ENCODE assay signal across 9 cellular contexts in genomic region chr1:110406407-110406806, GRCh38. TPM values are rescaled to one million over a fixed set of nuclear protein-coding genes. Genes with fewer than 3 reads are reported as not detected.
DNase-seq lines count a peak whose midpoint lies in the region; ATAC-seq and TF ChIP-seq lines count a peak whose summit lies in the region.
"Not testable (repeated sequence)": the region's sequence is repeated elsewhere in the genome, so short reads cannot be mapped to it uniquely, and the experiment has no call there.
"Had no signal": no experiment of that assay in that cellular context is flagged by ENCODE, and none has a peak within 500 bp of the region (broad histone marks: within the 10 kb centered on the region; RNA-seq: fewer than 3 reads in every experiment).

No MANE protein-coding gene starts in this region.

- H3K27ac ChIP-seq in DND-41 (ENCODE audit: low read length) (peak overlapping the region; percentile 90), breast epithelium (peak overlapping the region; percentile 97 to 98), uterus (peak overlapping the region; percentile 94)

- POLR2A ChIA-PET in activated CD4-positive, alpha-beta memory T cell treated with anti-CD3 and anti-CD28 coated beads, Interleukin-2, amount 10 ng/mL, durations not matched to agents 7 days and 5 days (lab: Charles Lee): interaction anchor here (0.8 to 7.9 kb wide), 8 partner anchors 7 to 213 kb away, joined by 3 to 94 read pairs (median 3); partner anchors contain the start of gene RBM15

- peak overlapping the region; percentile 95 for H3K4me3 Mint-ChIP-seq in activated CD4-positive, alpha-beta memory T cell treated with anti-CD3 and anti-CD28 coated beads, Interleukin-2, amount 10 ng/mL, durations not matched to agents 7 days and 5 days
- H3K4me3 Mint-ChIP-seq in mesothelial cell of epicardium: peak overlapping the region; percentile 98

- TF ChIP-seq POLR2A in NB4 (IDR thresholded peaks at IDR 0.05; ENCODE audit: extremely low read depth, insufficient read length); breast epithelium (IDR thresholded peaks at IDR 0.05); uterus (IDR thresholded peaks at IDR 0.05): not testable (repeated sequence)

- peaks cover 46% of the 10 kb centered on the region for H3K36me3 ChIP-seq in DND-41 (ENCODE audit: insufficient read depth, low read length)
- H3K36me3 ChIP-seq in breast epithelium, uterus: not testable (repeated sequence)

- peaks cover 25% of the 10 kb centered on the region for H3K79me2 ChIP-seq in DND-41 (ENCODE audit: insufficient read depth, low read length)

- CTCF ChIA-PET in activated CD4-positive, alpha-beta memory T cell treated with anti-CD3 and anti-CD28 coated beads, Interleukin-2, amount 10 ng/mL, durations not matched to agents 7 days and 5 days (lab: Charles Lee): interaction anchor here (0.8 to 5.1 kb wide), 3 partner anchors 54 to 199 kb away, joined by 3 to 23 read pairs (median 11); partner anchors contain the start of gene RBM15

- H3K27me3 ChIP-seq in DND-41 (ENCODE audit: insufficient read depth, low read length, poor library complexity); breast epithelium; uterus: not testable (repeated sequence)

- peaks cover 26% of the 10 kb centered on the region for H3K36me3 Mint-ChIP-seq in activated CD4-positive, alpha-beta memory T cell treated with anti-CD3 and anti-CD28 coated beads, Interleukin-2, amount 10 ng/mL, durations not matched to agents 7 days and 5 days (ENCODE audit: low read depth)
- H3K36me3 Mint-ChIP-seq in mesothelial cell of epicardium: not testable (repeated sequence)

- ATAC-seq in DND-41 (ENCODE audit: insufficient read depth, low read depth): not testable (repeated sequence)

- peaks cover 27% of the 10 kb centered on the region for H3K4me1 Mint-ChIP-seq in activated CD4-positive, alpha-beta memory T cell treated with anti-CD3 and anti-CD28 coated beads, Interleukin-2, amount 10 ng/mL, durations not matched to agents 7 days and 5 days
- peaks cover 23% of the 10 kb centered on the region for H3K4me1 Mint-ChIP-seq in mesothelial cell of epicardium

- H3K4me2 ChIP-seq in DND-41 (ENCODE audit: insufficient read depth, low read length): peak overlapping the region; percentile 73

- peak overlapping the region; percentile 87 for H3K9ac ChIP-seq in DND-41 (ENCODE audit: low read depth, low read length)

- peak overlapping the region; percentile 96 for H3K27ac Mint-ChIP-seq in activated CD4-positive, alpha-beta memory T cell treated with anti-CD3 and anti-CD28 coated beads, Interleukin-2, amount 10 ng/mL, durations not matched to agents 7 days and 5 days
- peak overlapping the region; percentile 99 for H3K27ac Mint-ChIP-seq in mesothelial cell of epicardium

- H3K27me3 Mint-ChIP-seq in activated CD4-positive, alpha-beta memory T cell treated with anti-CD3 and anti-CD28 coated beads, Interleukin-2, amount 10 ng/mL, durations not matched to agents 7 days and 5 days; mesothelial cell of epicardium (ENCODE audit: low read depth): not testable (repeated sequence)

- H3K4me3 ChIP-seq in DND-41 (ENCODE audit: low read depth in 1 of 2, low read length in 2 of 2): peak overlapping the region; percentile 50 to 97
- peak overlapping the region; percentile 85 for H3K4me3 ChIP-seq in NB4 (ENCODE audit: low read depth, low read length)
- peak overlapping the region; percentile 89 to 98 (median 97) for H3K4me3 ChIP-seq in breast epithelium
- peak overlapping the region; percentile 73 for H3K4me3 ChIP-seq in fibroblast of villous mesenchyme (ENCODE audit: low read depth, low read length)
- H3K4me3 ChIP-seq in retinal pigment epithelial cell (ENCODE audit: low read length): peak overlapping the region; percentile 96
- H3K4me3 ChIP-seq in uterus: peak overlapping the region; percentile 86 to 99

- H2AFZ ChIP-seq in DND-41 (ENCODE audit: low read depth, low read length): not testable (repeated sequence)

- H4K20me1 ChIP-seq in DND-41 (ENCODE audit: insufficient read depth, low read length): not testable (repeated sequence)

- DNase-seq in DND-41; NB4 (ENCODE audit: low read depth); activated CD4-positive, alpha-beta memory T cell treated with anti-CD3 and anti-CD28 coated beads, Interleukin-2, amount 10 ng/mL, durations not matched to agents 7 days and 5 days; breast epithelium (ENCODE audit: low spot score in 2 of 2); fibroblast of villous mesenchyme (ENCODE audit: low read depth); mesothelial cell of epicardium (ENCODE audit: low spot score in 2 of 2, unreplicated experiment in 2 of 2); retinal pigment epithelial cell (ENCODE audit: low read depth); uterus: not testable (repeated sequence)

- H3K9me3 Mint-ChIP-seq in activated CD4-positive, alpha-beta memory T cell treated with anti-CD3 and anti-CD28 coated beads, Interleukin-2, amount 10 ng/mL, durations not matched to agents 7 days and 5 days; mesothelial cell of epicardium: not testable (repeated sequence)

- not testable (repeated sequence) for TF ChIP-seq CTCF in DND-41 (IDR thresholded peaks at IDR 0.05; ENCODE audit: borderline replicate concordance, extremely low read depth, low read length, poor library complexity, severe bottlenecking); NB4 (IDR thresholded peaks at IDR 0.05; ENCODE audit: low read depth, low read length); breast epithelium (IDR thresholded peaks at IDR 0.05); fibroblast of villous mesenchyme (IDR thresholded peaks at IDR 0.05; ENCODE audit: insufficient read depth, low read depth, low read length); mesothelial cell of epicardium (IDR thresholded peaks at IDR 0.05; ENCODE audit: unreplicated experiment); retinal pigment epithelial cell (conservative IDR thresholded peaks at IDR 0.05; ENCODE audit: low read depth, low read length); uterus (IDR thresholded peaks at IDR 0.05)

- intact Hi-C loops in breast epithelium (cut with DNase I; ENCODE audit: low total_unique reads): not testable (repeated sequence)
- intact Hi-C loops in uterus (cut with DNase I; ENCODE audit: low total_unique reads): loop anchor here (2.0 kb wide), 1 partner anchor 70 kb away; no protein-coding TSS in a partner anchor

- not testable (repeated sequence) for H3K9me3 ChIP-seq in DND-41 (ENCODE audit: insufficient read depth, low read length, severe bottlenecking); breast epithelium; uterus

- H3K4me1 ChIP-seq in DND-41 (ENCODE audit: insufficient read depth, low read length): peaks cover 33% of the 10 kb centered on the region
- H3K4me1 ChIP-seq in breast epithelium, uterus: not testable (repeated sequence)

RNA-seq across cellular contexts. Expression of gene LAMTOR5, which starts 1.1 kb away (rescaled TPM):
- total RNA-seq in activated CD4-positive, alpha-beta memory T cell treated with anti-CD3 and anti-CD28 coated beads, Interleukin-2, amount 10 ng/mL, durations not matched to agents 7 days and 5 days: 100 to 1,000 TPM; 127 to 128 TPM
- 100 to 1,000 TPM; 102 to 117 (median 109) TPM for total RNA-seq in breast epithelium
- 57.3 and 64.3 TPM in 2 replicates for total RNA-seq in fibroblast of villous mesenchyme
- total RNA-seq in mesothelial cell of epicardium: 96.5 to 106 TPM (median 97.8 TPM) in 3 replicates
- total RNA-seq in uterus: 100 to 1,000 TPM in 1 of 4 donors, 10 to 100 TPM in 2, 1 to 10 TPM in 1; 5.4 to 117 (median 58.5) TPM

RNA-seq across cellular contexts. Expression of gene SLC16A4, which starts 15.6 kb away (rescaled TPM):
- total RNA-seq in activated CD4-positive, alpha-beta memory T cell treated with anti-CD3 and anti-CD28 coated beads, Interleukin-2, amount 10 ng/mL, durations not matched to agents 7 days and 5 days: under 1 TPM; 0.35 to 0.55 TPM
- total RNA-seq in breast epithelium (10 to 100 TPM in 2 of 3 donors, under 1 TPM in 1; 0.96 to 31.5 (median 14.4) TPM), fibroblast of villous mesenchyme (73.4 and 241 TPM in 2 replicates), mesothelial cell of epicardium (13.7 to 14.4 TPM (median 13.7 TPM) in 3 replicates), uterus (10 to 100 TPM in 1 of 4 donors, 1 to 10 TPM in 3; 2.3 to 11.3 (median 4.6) TPM)

RNA-seq across cellular contexts. Expression of gene PROK1, which starts 44.5 kb away (rescaled TPM):
- total RNA-seq in activated CD4-positive, alpha-beta memory T cell treated with anti-CD3 and anti-CD28 coated beads, Interleukin-2, amount 10 ng/mL, durations not matched to agents 7 days and 5 days: not detected
- total RNA-seq in breast epithelium (10 to 100 TPM in 1 of 3 donors, under 1 TPM in 2; 0.66 to 42.9 (median 0.73) TPM), fibroblast of villous mesenchyme (not detected in 2 replicates), mesothelial cell of epicardium (0.69 to 1.3 TPM (median 0.95 TPM) in 3 replicates), uterus (1 to 10 TPM in 1 of 4 donors, not detected in 3; 1.4 TPM)
- total RNA-seq: occipital lobe had no signal
